In genomic region chr15:91022832-91023129, GRCh38 we compare ENCODE assay signal across 8 cellular contexts. TPM values are rescaled to one million over a fixed set of nuclear protein-coding genes. Genes with fewer than 3 reads are reported as not detected.
A peak's percentile ranks its signal among the peaks of the same experiment; 100 is the strongest.
DNase-seq lines count a peak whose midpoint lies in the region; ATAC-seq and TF ChIP-seq lines count a peak whose summit lies in the region.

No MANE protein-coding gene starts in this region.

- H3K4me3 Mint-ChIP-seq in Calu3 (ENCODE audit: low read depth, unreplicated experiment) (peak overlapping the region; percentile 76), IgD-negative memory B cell (peak overlapping the region; percentile 92 to 100 (median 98))

- H3K27me3 ChIP-seq in ectodermal cell (ENCODE audit: control insufficient read depth, insufficient read depth, low read length, poor library complexity, severe bottlenecking) (no peaks in the 10 kb centered on the region), neuronal stem cell (ENCODE audit: control insufficient read depth in 3 of 3, insufficient read depth in 3 of 3, low read depth in 1 of 3, low read length in 3 of 3) (no peaks in the 10 kb centered on the region)

- H4K91ac ChIP-seq in neuronal stem cell (ENCODE audit: low read depth, low read length, poor library complexity), result no peak overlapping the region

- no peak for ATAC-seq in HG02938 (IDR thresholded peaks at IDR 0.05; ENCODE audit: unreplicated experiment)

- H3K4ac ChIP-seq in neuronal stem cell (ENCODE audit: low read length), result no peak overlapping the region

- no peaks in the 10 kb centered on the region for H3K9me3 ChIP-seq in ectodermal cell (ENCODE audit: control insufficient read depth, low read length)
- peaks cover 0 to 2% of the 10 kb centered on the region in 2 donors for H3K9me3 ChIP-seq in neuronal stem cell (replicated peaks in 1 of 2; ENCODE audit: control insufficient read depth in 2 of 2, insufficient read depth in 1 of 2, low read depth in 1 of 2, low read length in 2 of 2)

- no peaks in the 10 kb centered on the region for H3K27me3 Mint-ChIP-seq in Calu3 (ENCODE audit: unreplicated experiment)
- H3K27me3 Mint-ChIP-seq in IgD-negative memory B cell, result no peaks in the 10 kb centered on the region

- DNase-seq in Calu3, result no peak
- DNase-seq in neuronal stem cell (ENCODE audit: low spot score), result no peak
- no peak for DNase-seq in HT-29 (ENCODE audit: low spot score)
- no peak for DNase-seq in NCI-H2196 (lab: John Stamatoyannopoulos, UW; ENCODE audit: unreplicated experiment)
- no peak for DNase-seq in effector CD4-positive, alpha-beta T cell

- no peak overlapping the region for H2BK5ac ChIP-seq in neuronal stem cell (ENCODE audit: low read length)

- H3K23ac ChIP-seq in neuronal stem cell (ENCODE audit: low read depth, low read length, poor library complexity), result peak overlapping the region; percentile 21

- no peak overlapping the region for H4K8ac ChIP-seq in neuronal stem cell (ENCODE audit: low read depth, low read length)

- H3K36me3 Mint-ChIP-seq in Calu3 (ENCODE audit: insufficient read depth, unreplicated experiment) (peaks cover 29% of the 10 kb centered on the region), IgD-negative memory B cell (peaks cover 2% of the 10 kb centered on the region)

- no peak overlapping the region for H3K14ac ChIP-seq in neuronal stem cell (ENCODE audit: low read length)

- H3K4me3 ChIP-seq in ectodermal cell (ENCODE audit: insufficient read depth, low read depth, low read length) (peak overlapping the region; percentile 94), neuronal stem cell (ENCODE audit: low read length in 2 of 2) (peak overlapping the region; percentile 73 to 95)

- H2AK5ac ChIP-seq in neuronal stem cell (ENCODE audit: low read depth, low read length), result no peak overlapping the region

- no peak overlapping the region for H2BK120ac ChIP-seq in neuronal stem cell (ENCODE audit: low read depth, low read length)

- H2BK12ac ChIP-seq in neuronal stem cell (ENCODE audit: low read length), result no peak overlapping the region

- intact Hi-C loops in Calu3 (cut with micrococcal nuclease; ENCODE audit: unreplicated experiment), result loop anchor here (5.0 kb wide), 1 partner anchor 35 kb away; no protein-coding TSS in a partner anchor

- WGBS in ectodermal cell, 2 experiments, result 54 to 67% methylated on average over 1 of the region's 1 CpG
- no CpG with 5 or more reads among the region's 1 CpG for WGBS in neuronal stem cell (ENCODE audit: extremely low coverage in 2 of 2, insufficient read length in 2 of 2, insufficient replicate concordance in 1 of 2), 2 donors

- TSS peak; percentile 65 for BruUV-seq in Calu3 (replicated peaks; lab: Mats Ljungman, UMichigan)

- no peak overlapping the region for H2BK15ac ChIP-seq in neuronal stem cell (ENCODE audit: low read length)

- H3K79me1 ChIP-seq in neuronal stem cell (ENCODE audit: low read depth, low read length), result no peaks in the 10 kb centered on the region

- H2AFZ ChIP-seq in neuronal stem cell (ENCODE audit: low read length), result peak overlapping the region; percentile 84

- peaks cover 8% of the 10 kb centered on the region for H3K4me1 ChIP-seq in ectodermal cell (ENCODE audit: control insufficient read depth, insufficient read depth, low read length)
- peaks cover 2 to 8% of the 10 kb centered on the region in 2 donors for H3K4me1 ChIP-seq in neuronal stem cell (ENCODE audit: control insufficient read depth in 2 of 2, insufficient read depth in 1 of 2, low read depth in 1 of 2, low read length in 2 of 2)

- no peak overlapping the region for H3K18ac ChIP-seq in neuronal stem cell (ENCODE audit: low read length)

- H3K27ac Mint-ChIP-seq in Calu3 (ENCODE audit: unreplicated experiment) (peak overlapping the region; percentile 89), IgD-negative memory B cell (peak overlapping the region; percentile 82 to 97 (median 95))

- H3K9ac ChIP-seq in neuronal stem cell (ENCODE audit: low read depth, low read length, poor library complexity), result no peak overlapping the region

- H3K27ac ChIP-seq in ectodermal cell (ENCODE audit: insufficient read depth, low read depth, low read length, poor library complexity, severe bottlenecking), result no peak overlapping the region
- H3K27ac ChIP-seq in neuronal stem cell (replicated peaks; ENCODE audit: low read length), result no peak overlapping the region

- H3K9me3 Mint-ChIP-seq in Calu3 (ENCODE audit: low read depth, unreplicated experiment) (no peaks in the 10 kb centered on the region), IgD-negative memory B cell (no peaks in the 10 kb centered on the region)

- CTCF ChIA-PET in Calu3 (lab: Charles Lee), result interaction anchor here (1.2 to 2.0 kb wide), 2 partner anchors 10 to 28 kb away, joined by 4 to 8 read pairs; partner anchors contain the start of gene PRC1

- H3K36me3 ChIP-seq in ectodermal cell (ENCODE audit: control insufficient read depth, insufficient read depth, low read length), result no peaks in the 10 kb centered on the region
- H3K36me3 ChIP-seq in neuronal stem cell (replicated peaks in 1 of 2; ENCODE audit: control insufficient read depth in 2 of 2, insufficient read depth in 2 of 2, low read length in 2 of 2), result peaks cover 2 to 12% of the 10 kb centered on the region in 2 donors

- no peak for TF ChIP-seq CTCF in Calu3 (IDR thresholded peaks at IDR 0.05; ENCODE audit: unreplicated experiment)

- H3K4me1 Mint-ChIP-seq in Calu3 (ENCODE audit: low read depth, unreplicated experiment), result peaks cover 35% of the 10 kb centered on the region
- peaks cover 30 to 34% (median 33%) of the 10 kb centered on the region in 3 donors for H3K4me1 Mint-ChIP-seq in IgD-negative memory B cell

- H3K4me2 ChIP-seq in neuronal stem cell (ENCODE audit: insufficient read depth, low read length, poor library complexity, severe bottlenecking), result peak overlapping the region; percentile 2

RNA-seq across cellular contexts. Expression of gene VPS33B, which starts 0.4 kb away (rescaled TPM):
- total RNA-seq in Calu3 (2022), result 18.4 and 21.9 TPM in 2 replicates
- 10.7 TPM for polyA plus RNA-seq in IgD-negative memory B cell
- polyA plus RNA-seq in ectodermal cell (2013, experiment 1 of 4), result 14.5 TPM
- polyA plus RNA-seq in ectodermal cell (2013, experiment 2 of 4), result 23.3 TPM
- 16.1 TPM for polyA plus RNA-seq in ectodermal cell (2013, experiment 3 of 4)
- 15.6 TPM for polyA plus RNA-seq in ectodermal cell (2013, experiment 4 of 4)
- polyA plus RNA-seq in neuronal stem cell (2013, experiment 1 of 2), result 15.9 TPM
- polyA plus RNA-seq in neuronal stem cell (2013, experiment 2 of 2), result 17.5 TPM
- 5.2 and 8.9 TPM in 2 replicates for total RNA-seq in HT-29 (2014; rRNA removed; shearing (Covaris generic))

RNA-seq across cellular contexts. Expression of gene PRC1, which starts 28.4 kb away (rescaled TPM):
- total RNA-seq in Calu3 (2022), result 208 and 260 TPM in 2 replicates
- polyA plus RNA-seq in IgD-negative memory B cell, result 3.3 TPM
- polyA plus RNA-seq in ectodermal cell (2013, experiment 1 of 4), result 118 TPM
- polyA plus RNA-seq in ectodermal cell (2013, experiment 2 of 4), result 83.3 TPM
- 122 TPM for polyA plus RNA-seq in ectodermal cell (2013, experiment 3 of 4)
- 116 TPM for polyA plus RNA-seq in ectodermal cell (2013, experiment 4 of 4)
- 196 TPM for polyA plus RNA-seq in neuronal stem cell (2013, experiment 1 of 2)
- polyA plus RNA-seq in neuronal stem cell (2013, experiment 2 of 2), result 191 TPM
- total RNA-seq in HT-29 (2014; rRNA removed; shearing (Covaris generic)), result 228 and 230 TPM in 2 replicates
